Comparison of ENCODE assay signal across 10 cellular contexts in the genomic region with DNA sequence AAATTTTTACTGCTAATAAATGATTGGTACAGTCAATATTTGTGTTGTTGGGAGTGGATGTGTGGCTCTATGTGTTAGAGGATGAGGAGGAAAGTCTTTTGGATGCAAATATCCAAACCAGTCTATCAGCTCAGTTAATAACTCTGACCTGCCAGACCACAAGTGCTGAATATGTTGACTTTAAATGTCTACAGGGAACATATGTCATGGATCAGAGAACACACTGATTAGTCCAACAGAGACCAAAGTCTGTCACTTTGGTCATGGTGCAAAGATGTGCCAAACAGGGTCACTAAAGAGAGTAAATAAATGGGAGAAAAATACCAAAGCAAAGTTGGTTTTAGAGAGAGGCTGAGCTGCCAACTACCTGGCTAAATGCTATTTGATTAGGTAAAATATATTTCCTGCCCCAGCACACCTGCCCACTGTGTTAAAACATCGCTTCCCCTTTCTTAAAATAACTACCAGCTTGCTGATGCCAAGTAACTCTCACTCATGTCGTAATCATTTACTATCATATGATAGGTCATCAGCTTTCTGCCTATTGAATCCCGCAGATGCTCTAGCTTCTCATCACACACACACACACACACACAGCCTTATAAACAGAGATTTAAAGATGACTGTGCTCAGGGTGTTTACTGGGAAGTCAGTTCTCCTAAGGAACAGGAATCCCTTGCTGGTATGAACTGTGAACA.
DNase-seq lines count a peak whose midpoint lies in the region; ATAC-seq and TF ChIP-seq lines count a peak whose summit lies in the region.
"Had no signal": no experiment of that assay in that cellular context is flagged by ENCODE, and none has a peak within 500 bp of the region (broad histone marks: within the 10 kb centered on the region; RNA-seq: fewer than 3 reads in every experiment).

No MANE protein-coding gene starts in this region.

- no peak overlapping the region for H3K4me3 ChIP-seq in coronary artery
- H3K4me3 ChIP-seq: heart left ventricle had no signal

- H3K27me3 Mint-ChIP-seq in stimulated activated memory B cell treated with anti-CD40 and anti-IgM and Interleukin-4, amounts not matched to agents 10 μg/mL and 1 μg/mL and 100 μg/mL, for 72 hours = no peaks in the 10 kb centered on the region

- DNase-seq in NCI-H446 treated with DMSO at 0.1 percent for 48 hours (lab: John Stamatoyannopoulos, UW) (peak; percentile 5), NCI-H446 (lab: John Stamatoyannopoulos, UW) (no peak), NOMO-1 (lab: John Stamatoyannopoulos, UW; ENCODE audit: unreplicated experiment in 2 of 2) (peak; percentile 66 to 77), anterior cingulate cortex (lab: John Stamatoyannopoulos, UW) (no peak), coronary artery (ENCODE audit: low spot score) (no peak), ecto neural progenitor cell (ENCODE audit: low spot score) (no peak)
- DNase-seq: heart left ventricle had no signal

- no peaks in the 10 kb centered on the region for H3K36me3 Mint-ChIP-seq in stimulated activated memory B cell treated with anti-CD40 and anti-IgM and Interleukin-4, amounts not matched to agents 10 μg/mL and 1 μg/mL and 100 μg/mL, for 72 hours

- H3K27ac Mint-ChIP-seq in stimulated activated memory B cell treated with anti-CD40 and anti-IgM and Interleukin-4, amounts not matched to agents 10 μg/mL and 1 μg/mL and 100 μg/mL, for 72 hours = peak overlapping the region; percentile 15

- no peak overlapping the region for H3K27ac ChIP-seq in coronary artery
- H3K27ac ChIP-seq: neutrophil had no signal

- no peaks in the 10 kb centered on the region for H3K9me3 Mint-ChIP-seq in stimulated activated memory B cell treated with anti-CD40 and anti-IgM and Interleukin-4, amounts not matched to agents 10 μg/mL and 1 μg/mL and 100 μg/mL, for 72 hours

- ATAC-seq in HG03045 (IDR thresholded peaks at IDR 0.05; ENCODE audit: unreplicated experiment) = peak; percentile 30
- peak; percentile 68 for ATAC-seq in stimulated activated memory B cell treated with anti-CD40 and anti-IgM and Interleukin-4, amounts not matched to agents 10 μg/mL and 1 μg/mL and 100 μg/mL, for 72 hours

- H3K4me3 Mint-ChIP-seq in stimulated activated memory B cell treated with anti-CD40 and anti-IgM and Interleukin-4, amounts not matched to agents 10 μg/mL and 1 μg/mL and 100 μg/mL, for 72 hours = no peak overlapping the region

- TF ChIP-seq CTCF in coronary artery (IDR thresholded peaks at IDR 0.05) = no peak

- peaks cover 16% of the 10 kb centered on the region for H3K4me1 Mint-ChIP-seq in stimulated activated memory B cell treated with anti-CD40 and anti-IgM and Interleukin-4, amounts not matched to agents 10 μg/mL and 1 μg/mL and 100 μg/mL, for 72 hours

Comparison
In these comparisons a context has a peak if more than half of its experiments do, and no peak if none do; other contexts are left out.
1. DNase-seq: peak in NCI-H446 treated with DMSO at 0.1 percent for 48 hours (single experiment) and NOMO-1 (2 of 2); none in NCI-H446 (0 of 2), anterior cingulate cortex (0 of 58), coronary artery (single experiment) and ecto neural progenitor cell (single experiment).